28 cellular contexts compared by ENCODE assay signal in the genomic region with DNA sequence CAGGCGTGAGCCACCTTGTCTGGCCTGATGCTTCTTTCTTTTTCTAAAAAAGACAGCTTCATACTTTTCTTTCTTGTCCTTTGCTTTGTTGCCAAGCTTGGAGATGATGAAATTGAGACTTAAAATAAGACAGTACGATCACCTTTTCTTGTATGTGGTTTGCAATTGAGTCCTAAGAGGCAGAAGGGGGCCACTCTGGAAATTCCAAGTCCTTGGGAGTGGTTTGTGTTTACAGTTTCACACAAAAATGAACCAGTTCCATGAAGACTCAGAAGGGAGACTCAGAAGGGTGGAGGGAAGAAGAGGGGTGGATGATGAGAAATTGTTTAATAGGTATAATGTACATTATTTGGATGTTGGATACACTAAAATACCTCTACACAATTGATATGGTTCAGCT.
DNase-seq lines count a peak whose midpoint lies in the region; ATAC-seq and TF ChIP-seq lines count a peak whose summit lies in the region.
"Had no signal": no experiment of that assay in that cellular context is flagged by ENCODE, and none has a peak within 500 bp of the region (broad histone marks: within the 10 kb centered on the region; RNA-seq: fewer than 3 reads in every experiment).

No MANE protein-coding gene starts in this region.

- H3K4me3 Mint-ChIP-seq in HFFc6: no peak overlapping the region
- H3K4me3 Mint-ChIP-seq: activated B cell treated with CpG ODN at 0.5 μM for 24 hours; activated naive CD8-positive, alpha-beta T cell treated with anti-CD3 and anti-CD28 coated beads, Interleukin-2, amount 50 U/mL, for 24 hours; CD8-positive, alpha-beta memory T cell; nephron progenitor cell; T-helper 1 cell treated with Interleukin-12 subunit alpha and Interleukin-12 subunit beta and Interleukin-4 antibody, amounts not matched to agents 30 μg/mL and 1 μg/mL, for 36 hours had no signal

- H2AFZ ChIP-seq in ACC112 (ENCODE audit: low read length, unreplicated experiment) (no peak overlapping the region), osteoblast (ENCODE audit: low read length) (no peak overlapping the region)

- H3K9me3 Mint-ChIP-seq in HFFc6: no peaks in the 10 kb centered on the region
- H3K9me3 Mint-ChIP-seq: activated naive CD8-positive, alpha-beta T cell treated with anti-CD3 and anti-CD28 coated beads, Interleukin-2, amount 50 U/mL, for 24 hours; nephron progenitor cell; T-helper 1 cell treated with Interleukin-12 subunit alpha and Interleukin-12 subunit beta and Interleukin-4 antibody, amounts not matched to agents 30 μg/mL and 1 μg/mL, for 36 hours had no signal

- TF ChIP-seq CTCF in HFFc6 (IDR thresholded peaks at IDR 0.05) (no peak; the same call in 1 of the 2 replicates), cardiac fibroblast (IDR thresholded peaks at IDR 0.05; ENCODE audit: low read depth, low read length) (no peak), osteoblast (IDR thresholded peaks at IDR 0.05; ENCODE audit: extremely low read depth, low read depth, low read length) (no peak)

- H3K4me3 ChIP-seq in ACC112 (ENCODE audit: low read depth, low read length) (no peak overlapping the region), cardiac fibroblast (replicated peaks in 1 of 2; ENCODE audit: low read depth in 2 of 2, low read length in 2 of 2) (no peak overlapping the region), osteoblast (ENCODE audit: insufficient read depth, low read length) (no peak overlapping the region)
- H3K4me3 ChIP-seq: dorsolateral prefrontal cortex, esophagus muscularis mucosa, lung, ovary, skin epidermis, thoracic aorta, uterus had no signal

- H3K4me2 ChIP-seq in osteoblast (ENCODE audit: insufficient read depth, low read length): no peak overlapping the region

- no peaks in the 10 kb centered on the region for H4K20me1 ChIP-seq in osteoblast (ENCODE audit: insufficient read depth, low read length)

- peaks cover 51% of the 10 kb centered on the region for H3K4me1 Mint-ChIP-seq in HFFc6 (ENCODE audit: low read depth)

- H3K27me3 Mint-ChIP-seq in HFFc6 (ENCODE audit: insufficient read depth): no peaks in the 10 kb centered on the region
- H3K27me3 Mint-ChIP-seq: activated B cell treated with CpG ODN at 0.5 μM for 24 hours; activated naive CD8-positive, alpha-beta T cell treated with anti-CD3 and anti-CD28 coated beads, Interleukin-2, amount 50 U/mL, for 24 hours; CD8-positive, alpha-beta memory T cell had no signal

- H3K79me2 ChIP-seq in ACC112 (ENCODE audit: control insufficient read depth, insufficient read depth, low read length, unreplicated experiment): no peaks in the 10 kb centered on the region
- H3K79me2 ChIP-seq in osteoblast (ENCODE audit: insufficient read depth, low read length): no peaks in the 10 kb centered on the region

- H3K27ac Mint-ChIP-seq in HFFc6: peak overlapping the region; percentile 98
- H3K27ac Mint-ChIP-seq: activated B cell treated with CpG ODN at 0.5 μM for 24 hours; activated naive CD8-positive, alpha-beta T cell treated with anti-CD3 and anti-CD28 coated beads, Interleukin-2, amount 50 U/mL, for 24 hours; CD8-positive, alpha-beta memory T cell; nephron progenitor cell; T-helper 1 cell treated with Interleukin-12 subunit alpha and Interleukin-12 subunit beta and Interleukin-4 antibody, amounts not matched to agents 30 μg/mL and 1 μg/mL, for 36 hours had no signal

- H3K27me3 ChIP-seq in ACC112 (ENCODE audit: insufficient read depth, low read length) (no peaks in the 10 kb centered on the region), osteoblast (ENCODE audit: insufficient read depth, low read length) (no peaks in the 10 kb centered on the region)
- H3K27me3 ChIP-seq: dorsolateral prefrontal cortex, esophagus muscularis mucosa, ovary, uterus had no signal

- no peaks in the 10 kb centered on the region for H3K36me3 Mint-ChIP-seq in HFFc6 (ENCODE audit: low read depth)
- H3K36me3 Mint-ChIP-seq: CD8-positive, alpha-beta memory T cell had no signal

- DNase-seq in HFFc6: no peak
- peak; percentile 23 to 59 for DNase-seq in cardiac fibroblast (ENCODE audit: low read depth in 2 of 2)
- DNase-seq in osteoblast (ENCODE audit: insufficient read length, low spot score, missing footprints): no peak
- DNase-seq in islet precursor cell: no peak
- no peak for DNase-seq in NCI-H2196 treated with DMSO at 0.1 percent for 48 hours (lab: John Stamatoyannopoulos, UW; ENCODE audit: unreplicated experiment)
- DNase-seq in left lobe of liver (ENCODE audit: low spot score): no peak
- DNase-seq: activated B cell treated with CpG ODN at 0.5 μM for 24 hours; activated CD4-positive, alpha-beta T cell treated with anti-CD3 and anti-CD28 coated beads, Interleukin-2, amount 50 U/mL, for 48 hours; activated gamma-delta T cell treated with Interleukin-2 at 50 U/mL for 16 hours; activated naive CD8-positive, alpha-beta T cell treated with anti-CD3 and anti-CD28 coated beads, Interleukin-2, amount 50 U/mL, for 24 hours; activated T-cell treated with anti-CD3 and anti-CD28 coated beads, Interleukin-2, amount 50 U/mL, for 48 hours; CD8-positive, alpha-beta memory T cell; dorsolateral prefrontal cortex; H7; Karpas-422; NCI-H82; nephron progenitor cell; ovary; RPMI8226; stimulated activated naive CD8-positive, alpha-beta T cell treated with anti-CD3 and anti-CD28 coated beads, Interleukin-15, Interleukin-2, amounts not matched to agents 100 U/mL and 50 U/mL, for 24 hours; uterus had no signal

- no peak for ATAC-seq in left lobe of liver
- ATAC-seq in HG02678 (IDR thresholded peaks at IDR 0.05; ENCODE audit: unreplicated experiment): no peak
- ATAC-seq: activated naive CD8-positive, alpha-beta T cell treated with anti-CD3 and anti-CD28 coated beads, Interleukin-2, amount 50 U/mL, for 24 hours; stimulated activated naive CD8-positive, alpha-beta T cell treated with anti-CD3 and anti-CD28 coated beads, Interleukin-15, Interleukin-2, amounts not matched to agents 100 U/mL and 50 U/mL, for 24 hours had no signal

- peak overlapping the region; percentile 100 for H3K27ac ChIP-seq in ACC112 (ENCODE audit: low read depth, low read length)
- peak overlapping the region; percentile 99 for H3K27ac ChIP-seq in osteoblast (ENCODE audit: low read depth, low read length)
- H3K27ac ChIP-seq: dorsolateral prefrontal cortex, ovary, skin epidermis, uterus had no signal

- H3K9me3 ChIP-seq in osteoblast (ENCODE audit: low read depth, low read length): no peaks in the 10 kb centered on the region
- H3K9me3 ChIP-seq: esophagus muscularis mucosa, ovary, thoracic aorta, uterus had no signal

- H3K4me1 ChIP-seq in ACC112 (ENCODE audit: control insufficient read depth, insufficient read depth, low read length, unreplicated experiment) (peaks cover 51% of the 10 kb centered on the region), osteoblast (ENCODE audit: insufficient read depth, low read length) (peaks cover 59% of the 10 kb centered on the region)
- H3K4me1 ChIP-seq: uterus had no signal

- H3K36me3 ChIP-seq in ACC112 (ENCODE audit: insufficient read depth, low read length) (no peaks in the 10 kb centered on the region), osteoblast (ENCODE audit: insufficient read depth, low read length) (no peaks in the 10 kb centered on the region)
- H3K36me3 ChIP-seq: esophagus muscularis mucosa, ovary, thoracic aorta, uterus had no signal

Comparison
In these comparisons a context has a peak if more than half of its experiments do, and no peak if none do; other contexts are left out.
1. DNase-seq: peak in cardiac fibroblast (2 of 2); none in HFFc6 (single experiment), osteoblast (single experiment), islet precursor cell (single experiment), NCI-H2196 treated with DMSO at 0.1 percent for 48 hours (single experiment) and left lobe of liver (single experiment).